8 cellular contexts compared by ENCODE assay signal in genomic region chr14:21102472-21103164, GRCh38.
DNase-seq lines count a peak whose midpoint lies in the region; ATAC-seq and TF ChIP-seq lines count a peak whose summit lies in the region.

No MANE protein-coding gene starts in this region.

- H3K4me3 ChIP-seq in GM12865 (ENCODE audit: low read depth, low read length) (peak overlapping the region; percentile 74), endocrine pancreas (ENCODE audit: control insufficient read depth, insufficient read depth, low read length) (peak overlapping the region; percentile 77), parathyroid adenoma (ENCODE audit: low read depth, low read length) (peak overlapping the region; percentile 84)

- peak overlapping the region; percentile 91 for H2AFZ ChIP-seq in parathyroid adenoma

- H3K27ac ChIP-seq in parathyroid adenoma = peak overlapping the region; percentile 97

- peak overlapping the region; percentile 97 for H3K4me2 ChIP-seq in parathyroid adenoma (ENCODE audit: low read length)

- H3K9ac ChIP-seq in endocrine pancreas (ENCODE audit: control insufficient read depth, insufficient read depth, low read length) = peak overlapping the region; percentile 10
- H3K9ac ChIP-seq in parathyroid adenoma = no peak overlapping the region

- DNase-seq in GM12865 (ENCODE audit: low read depth) = no peak
- DNase-seq in NCI-H226 = peak; percentile 41
- DNase-seq in NAMALWA (ENCODE audit: low spot score) = no peak

- H3K27me3 ChIP-seq in endocrine pancreas (ENCODE audit: control insufficient read depth, insufficient read depth, low read length) (no peaks in the 10 kb centered on the region), parathyroid adenoma (ENCODE audit: control insufficient read depth, insufficient read depth, low read length) (no peaks in the 10 kb centered on the region)

- ATAC-seq in HG03095 (IDR thresholded peaks at IDR 0.05; ENCODE audit: unreplicated experiment) (no peak), HG03342 (IDR thresholded peaks at IDR 0.05; ENCODE audit: unreplicated experiment) (no peak), GM18498 (IDR thresholded peaks at IDR 0.05; ENCODE audit: unreplicated experiment) (no peak)

- no peaks in the 10 kb centered on the region for H3K4me1 ChIP-seq in endocrine pancreas (ENCODE audit: control insufficient read depth, insufficient read depth, low read length)
- peaks cover 52% of the 10 kb centered on the region for H3K4me1 ChIP-seq in parathyroid adenoma

- H3K9me3 ChIP-seq in endocrine pancreas (ENCODE audit: control insufficient read depth, low read length) (no peaks in the 10 kb centered on the region), parathyroid adenoma (ENCODE audit: control insufficient read depth, low read length) (no peaks in the 10 kb centered on the region)

- no peaks in the 10 kb centered on the region for H3K36me3 ChIP-seq in endocrine pancreas (ENCODE audit: control insufficient read depth, insufficient read depth, low read length)
- H3K36me3 ChIP-seq in parathyroid adenoma (ENCODE audit: control insufficient read depth, insufficient read depth, low read length) = no peaks in the 10 kb centered on the region

- no peak for TF ChIP-seq CTCF in GM12865 (IDR thresholded peaks at IDR 0.05; ENCODE audit: insufficient read depth, low read depth, low read length, missing control alignments)
- no peak for TF ChIP-seq CTCF in parathyroid adenoma (IDR thresholded peaks at IDR 0.05)

- H3K79me2 ChIP-seq in parathyroid adenoma = peaks cover 21% of the 10 kb centered on the region
